ENCODE assay signal across 25 cellular contexts in the genomic region with DNA sequence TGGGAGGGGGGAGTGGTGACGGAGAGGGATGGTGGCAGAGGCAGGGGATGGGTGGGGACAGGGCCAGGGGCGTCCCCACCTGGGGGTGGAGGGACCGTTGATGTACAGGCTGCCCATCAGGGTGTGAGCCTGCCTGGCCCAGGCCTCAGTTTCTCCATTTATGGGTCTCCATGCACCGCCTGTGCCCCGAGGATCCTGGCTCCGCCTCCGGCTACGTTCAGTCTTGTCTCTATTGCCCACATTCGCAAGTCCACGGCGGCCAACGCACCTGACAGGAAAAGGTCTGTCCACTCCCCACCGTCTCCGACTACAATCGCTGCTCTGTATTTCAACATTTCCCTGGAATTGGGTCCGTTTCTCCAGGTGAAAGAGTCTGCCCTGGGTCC.
DNase-seq lines count a peak whose midpoint lies in the region; ATAC-seq and TF ChIP-seq lines count a peak whose summit lies in the region.
"Had no signal": no experiment of that assay in that cellular context is flagged by ENCODE, and none has a peak within 500 bp of the region (broad histone marks: within the 10 kb centered on the region; RNA-seq: fewer than 3 reads in every experiment).

No MANE protein-coding gene starts in this region.

- no peak for TF ChIP-seq CTCF in right atrium auricular region (IDR thresholded peaks at IDR 0.05)
- no peak for TF ChIP-seq CTCF in osteocyte (IDR thresholded peaks at IDR 0.05)
- no peak for TF ChIP-seq CTCF in foreskin keratinocyte (conservative IDR thresholded peaks at IDR 0.05)
- no peak for TF ChIP-seq CTCF in WTC11 (IDR thresholded peaks at IDR 0.05)

- H3K27ac ChIP-seq in right atrium auricular region (no peak overlapping the region), foreskin keratinocyte (no peak overlapping the region)
- H3K27ac ChIP-seq: epithelial cell of prostate, PC-9 had no signal

- H3K36me3 ChIP-seq in right atrium auricular region = no peaks in the 10 kb centered on the region

- H3K27ac Mint-ChIP-seq in osteocyte (ENCODE audit: unreplicated experiment) (no peak overlapping the region), WTC11 (no peak overlapping the region)
- H3K27ac Mint-ChIP-seq: activated CD4-positive, alpha-beta memory T cell treated with anti-CD3 and anti-CD28 coated beads for 36 hours; activated naive CD4-positive, alpha-beta T cell treated with anti-CD3 and anti-CD28 coated beads, Interleukin-2, amount 50 U/mL, for 24 hours; activated T-helper 1 cell treated with anti-CD3 and anti-CD28 coated beads, Interleukin-12 subunit alpha, Interleukin-12 subunit beta, Interleukin-2, Interleukin-4 antibody, amounts not matched to agents 30 ng/mL and 10 ng/mL and 1 ng/mL, durations not matched to agents 14 hours and 24 hours and 36 hours; naive B cell had no signal

- intact Hi-C loops in left cardiac atrium (cut with DNase I) = no loop called here

- H3K27me3 Mint-ChIP-seq in osteocyte (ENCODE audit: unreplicated experiment) (peaks cover 9% of the 10 kb centered on the region), WTC11 (ENCODE audit: low read depth) (no peaks in the 10 kb centered on the region)

- peak; percentile 17 for DNase-seq in left cardiac atrium
- no peak for DNase-seq in right atrium auricular region (ENCODE audit: low spot score)
- peak; percentile 19 for DNase-seq in iPS-NIHi11 (ENCODE audit: low spot score)
- DNase-seq in osteocyte (ENCODE audit: extremely low spot score, unreplicated experiment) = peak; percentile 83
- DNase-seq in foreskin keratinocyte = no peak
- no peak for DNase-seq in NCI-H748 treated with DMSO at 0.1 percent for 48 hours (lab: John Stamatoyannopoulos, UW)
- no peak for DNase-seq in WTC11 (ENCODE audit: low spot score)
- DNase-seq: activated CD4-positive, alpha-beta memory T cell treated with anti-CD3 and anti-CD28 coated beads for 36 hours; activated CD4-positive, alpha-beta T cell treated with anti-CD3 and anti-CD28 coated beads for 1 hour; effector memory CD4-positive, alpha-beta T cell; EL; midbrain; naive B cell; NCI-H1417 treated with DMSO at 0.1 percent for 48 hours; NCI-H2227 treated with DMSO at 0.1 percent for 48 hours; NCI-H526 treated with DMSO at 0.1 percent for 48 hours; PC-9; SHP77 treated with DMSO at 0.1 percent for 48 hours; stimulated activated naive CD4-positive, alpha-beta T cell; T-helper 2 cell had no signal

- H3K36me3 Mint-ChIP-seq in osteocyte (ENCODE audit: unreplicated experiment) (no peaks in the 10 kb centered on the region), WTC11 (no peaks in the 10 kb centered on the region)
- H3K36me3 Mint-ChIP-seq: activated CD4-positive, alpha-beta memory T cell treated with anti-CD3 and anti-CD28 coated beads for 36 hours; activated naive CD4-positive, alpha-beta T cell treated with anti-CD3 and anti-CD28 coated beads, Interleukin-2, amount 50 U/mL, for 24 hours; CD8-positive, alpha-beta memory T cell; naive B cell had no signal

- H3K4me3 ChIP-seq in right atrium auricular region = no peak overlapping the region
- H3K4me3 ChIP-seq: GM12878, PC-9 had no signal

- ATAC-seq in left cardiac atrium (no peak), foreskin keratinocyte (no peak), WTC11 (no peak)
- ATAC-seq: GM12878 had no signal

- no peaks in the 10 kb centered on the region for H3K9me3 ChIP-seq in right atrium auricular region

- H3K4me1 Mint-ChIP-seq in osteocyte (ENCODE audit: unreplicated experiment) (no peaks in the 10 kb centered on the region), WTC11 (peaks cover 4% of the 10 kb centered on the region)
- H3K4me1 Mint-ChIP-seq: activated naive CD4-positive, alpha-beta T cell treated with anti-CD3 and anti-CD28 coated beads, Interleukin-2, amount 50 U/mL, for 24 hours; CD8-positive, alpha-beta memory T cell; naive B cell had no signal

- no peaks in the 10 kb centered on the region for H3K9me3 Mint-ChIP-seq in osteocyte (ENCODE audit: unreplicated experiment)
- no peaks in the 10 kb centered on the region for H3K9me3 Mint-ChIP-seq in WTC11
- H3K9me3 Mint-ChIP-seq: activated CD4-positive, alpha-beta memory T cell treated with anti-CD3 and anti-CD28 coated beads for 36 hours; activated naive CD4-positive, alpha-beta T cell treated with anti-CD3 and anti-CD28 coated beads, Interleukin-2, amount 50 U/mL, for 24 hours; activated T-helper 1 cell treated with anti-CD3 and anti-CD28 coated beads, Interleukin-12 subunit alpha, Interleukin-12 subunit beta, Interleukin-2, Interleukin-4 antibody, amounts not matched to agents 30 ng/mL and 10 ng/mL and 1 ng/mL, durations not matched to agents 14 hours and 24 hours and 36 hours; CD8-positive, alpha-beta memory T cell; naive B cell had no signal

- H3K4me3 Mint-ChIP-seq in osteocyte (ENCODE audit: unreplicated experiment) = no peak overlapping the region
- no peak overlapping the region for H3K4me3 Mint-ChIP-seq in WTC11
- H3K4me3 Mint-ChIP-seq: activated CD4-positive, alpha-beta memory T cell treated with anti-CD3 and anti-CD28 coated beads for 36 hours; activated naive CD4-positive, alpha-beta T cell treated with anti-CD3 and anti-CD28 coated beads, Interleukin-2, amount 50 U/mL, for 24 hours; activated T-helper 1 cell treated with anti-CD3 and anti-CD28 coated beads, Interleukin-12 subunit alpha, Interleukin-12 subunit beta, Interleukin-2, Interleukin-4 antibody, amounts not matched to agents 30 ng/mL and 10 ng/mL and 1 ng/mL, durations not matched to agents 14 hours and 24 hours and 36 hours; CD8-positive, alpha-beta memory T cell; naive B cell had no signal

- CTCF ChIA-PET in WTC11 (lab: Charles Lee) = interaction anchor here (0.8 kb wide), 1 partner anchor 147 kb away, joined by 3 read pairs; no protein-coding TSS in a partner anchor

- POLR2A ChIA-PET in WTC11 (lab: Charles Lee) = no interaction called here

- H3K27me3 ChIP-seq in right atrium auricular region (no peaks in the 10 kb centered on the region), foreskin keratinocyte (peaks cover 5% of the 10 kb centered on the region)

- H3K4me1 ChIP-seq in right atrium auricular region (no peaks in the 10 kb centered on the region), foreskin keratinocyte (no peaks in the 10 kb centered on the region)

TF ChIP-seq in WTC11, 78 proteins besides CTCF, POLR2A, EP300 and RAD21:
- TF ChIP-seq FOXJ3 (CRISPR knock-in tag; IDR thresholded peaks at IDR 0.05; ENCODE audit: borderline replicate concordance) (no peak), NR2C2 (CRISPR knock-in tag; IDR thresholded peaks at IDR 0.05) (no peak), STAT6 (CRISPR knock-in tag; conservative IDR thresholded peaks at IDR 0.05; ENCODE audit: low read depth) (no peak)
- TF ChIP-seq, protein P1, sequence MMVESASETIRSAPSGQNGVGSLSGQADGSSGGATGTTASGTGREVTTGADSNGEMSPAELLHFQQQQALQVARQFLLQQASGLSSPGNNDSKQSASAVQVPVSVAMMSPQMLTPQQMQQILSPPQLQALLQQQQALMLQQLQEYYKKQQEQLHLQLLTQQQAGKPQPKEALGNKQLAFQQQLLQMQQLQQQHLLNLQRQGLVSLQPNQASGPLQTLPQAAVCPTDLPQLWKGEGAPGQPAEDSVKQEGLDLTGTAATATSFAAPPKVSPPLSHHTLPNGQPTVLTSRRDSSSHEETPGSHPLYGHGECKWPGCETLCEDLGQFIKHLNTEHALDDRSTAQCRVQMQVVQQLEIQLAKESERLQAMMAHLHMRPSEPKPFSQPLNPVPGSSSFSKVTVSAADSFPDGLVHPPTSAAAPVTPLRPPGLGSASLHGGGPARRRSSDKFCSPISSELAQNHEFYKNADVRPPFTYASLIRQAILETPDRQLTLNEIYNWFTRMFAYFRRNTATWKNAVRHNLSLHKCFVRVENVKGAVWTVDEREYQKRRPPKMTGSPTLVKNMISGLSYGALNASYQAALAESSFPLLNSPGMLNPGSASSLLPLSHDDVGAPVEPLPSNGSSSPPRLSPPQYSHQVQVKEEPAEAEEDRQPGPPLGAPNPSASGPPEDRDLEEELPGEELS (CRISPR knock-in tag; IDR thresholded peaks at IDR 0.05) = no peak

Comparison
In these comparisons a context has a peak if more than half of its experiments do, and no peak if none do; other contexts are left out.
1. DNase-seq: peak in left cardiac atrium (single experiment), iPS-NIHi11 (single experiment) and osteocyte (single experiment); none in right atrium auricular region (single experiment), foreskin keratinocyte (0 of 2), NCI-H748 treated with DMSO at 0.1 percent for 48 hours (single experiment) and WTC11 (single experiment).